ENCODE assay signal across 23 cellular contexts in the genomic region with DNA sequence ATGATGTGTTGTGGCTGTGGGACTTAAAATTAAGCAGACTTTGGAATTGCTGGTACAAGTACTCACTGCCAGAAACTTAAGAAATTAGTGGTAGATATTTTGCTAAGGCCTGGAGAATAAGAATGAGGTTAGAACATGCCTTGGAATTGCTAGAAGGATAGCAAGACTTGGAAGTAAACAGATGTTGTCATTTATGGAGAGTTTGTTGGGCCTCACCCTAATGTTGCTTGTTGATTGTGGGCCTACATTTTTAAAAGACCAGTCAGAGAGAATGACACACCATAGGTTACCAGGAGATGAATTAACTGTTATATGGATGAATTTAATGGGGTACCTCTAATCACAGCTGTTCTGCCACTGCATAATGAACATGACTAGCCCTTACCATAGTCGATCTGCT.
DNase-seq lines count a peak whose midpoint lies in the region; ATAC-seq and TF ChIP-seq lines count a peak whose summit lies in the region.
"Had no signal": no experiment of that assay in that cellular context is flagged by ENCODE, and none has a peak within 500 bp of the region (broad histone marks: within the 10 kb centered on the region; RNA-seq: fewer than 3 reads in every experiment).

No MANE protein-coding gene starts in this region.

- H3K36me3 Mint-ChIP-seq in activated naive CD4-positive, alpha-beta T cell treated with anti-CD3 and anti-CD28 coated beads, Interleukin-2, amount 50 U/mL, for 72 hours, result no peaks in the 10 kb centered on the region
- no peaks in the 10 kb centered on the region for H3K36me3 Mint-ChIP-seq in chondrocyte (ENCODE audit: low read depth)
- H3K36me3 Mint-ChIP-seq: CD8-positive, alpha-beta memory T cell had no signal

- H3K79me2 ChIP-seq in smooth muscle cell (ENCODE audit: low read depth), result no peaks in the 10 kb centered on the region

- TF ChIP-seq CTCF in smooth muscle cell (IDR thresholded peaks at IDR 0.05; ENCODE audit: borderline replicate concordance, insufficient read depth, poor library complexity, severe bottlenecking) (no peak), chondrocyte (IDR thresholded peaks at IDR 0.05) (no peak)

- no peak overlapping the region for H3K9ac ChIP-seq in adipocyte (ENCODE audit: low read length)
- H3K9ac ChIP-seq in smooth muscle cell (ENCODE audit: low read depth), result peak overlapping the region; percentile 28
- H3K9ac ChIP-seq: KMS-11 had no signal

- H3K4me1 ChIP-seq in adipocyte (ENCODE audit: control insufficient read depth, insufficient read depth, low read length), result peaks cover 60% of the 10 kb centered on the region
- H3K4me1 ChIP-seq in smooth muscle cell (ENCODE audit: low read depth), result peaks cover 20% of the 10 kb centered on the region

- H3K27me3 Mint-ChIP-seq in chondrocyte (ENCODE audit: low read depth), result no peaks in the 10 kb centered on the region

- H3K27me3 ChIP-seq in adipocyte (replicated peaks; ENCODE audit: control insufficient read depth, insufficient read depth, low read length) (no peaks in the 10 kb centered on the region), smooth muscle cell (ENCODE audit: low read depth) (no peaks in the 10 kb centered on the region)

- H3K27ac ChIP-seq in smooth muscle cell (ENCODE audit: low read depth), result peak overlapping the region; percentile 87
- H3K27ac ChIP-seq: C4-2B, KMS-11 had no signal

- H3K4me1 Mint-ChIP-seq in chondrocyte (ENCODE audit: low read depth), result peaks cover 39% of the 10 kb centered on the region
- H3K4me1 Mint-ChIP-seq: CD8-positive, alpha-beta memory T cell had no signal

- H2AFZ ChIP-seq in smooth muscle cell (ENCODE audit: low read depth), result no peak overlapping the region

- H3K4me3 ChIP-seq in adipocyte (ENCODE audit: low read length) (no peak overlapping the region), smooth muscle cell (no peak overlapping the region)

- H3K27ac Mint-ChIP-seq in activated naive CD4-positive, alpha-beta T cell treated with anti-CD3 and anti-CD28 coated beads, Interleukin-2, amount 50 U/mL, for 72 hours, result no peak overlapping the region
- H3K27ac Mint-ChIP-seq in chondrocyte (ENCODE audit: unreplicated experiment), result no peak overlapping the region
- H3K27ac Mint-ChIP-seq: CD8-positive, alpha-beta memory T cell had no signal

- no peak overlapping the region for H3K4me3 Mint-ChIP-seq in chondrocyte (ENCODE audit: unreplicated experiment)
- H3K4me3 Mint-ChIP-seq: CD8-positive, alpha-beta memory T cell had no signal

- H3K4me2 ChIP-seq in smooth muscle cell, result peak overlapping the region; percentile 71
- H3K4me2 ChIP-seq: KMS-11 had no signal

- peak; percentile 41 for DNase-seq in GM04503 (ENCODE audit: low read depth)
- DNase-seq in adipocyte (ENCODE audit: low read depth), result peak; percentile 10
- peak; percentile 11 for DNase-seq in fibroblast of gingiva (ENCODE audit: low read depth)
- no peak for DNase-seq in smooth muscle cell (lab: John Stamatoyannopoulos, UW; ENCODE audit: unreplicated experiment)
- no peak for DNase-seq in hypothalamus (lab: John Stamatoyannopoulos, UW)
- no peak for DNase-seq in EL
- no peak for DNase-seq in activated naive CD4-positive, alpha-beta T cell treated with anti-CD3 and anti-CD28 coated beads, Interleukin-2, amount 50 U/mL, for 72 hours (ENCODE audit: low spot score in 2 of 2)
- no peak for DNase-seq in chondrocyte (ENCODE audit: low spot score)
- DNase-seq: ACHN; Calu3; CD8-positive, alpha-beta memory T cell; DMS153; IMR-90; MV-4-11; NCI-H1105 treated with DMSO at 0.1 percent for 48 hours; NCI-H2029 treated with DMSO at 0.1 percent for 48 hours; NCI-H345; NCI-H524; NCI-H774; NK-92 treated with Interleukin-12 subunit alpha and Interleukin-12 subunit beta, amount 100 ng/mL, for 24 hours had no signal

- WGBS in smooth muscle cell (ENCODE audit: low lambda C conversion rate), result 68% methylated on average over 1 of the region's 1 CpG

- H3K9me3 Mint-ChIP-seq in activated naive CD4-positive, alpha-beta T cell treated with anti-CD3 and anti-CD28 coated beads, Interleukin-2, amount 50 U/mL, for 72 hours, result no peaks in the 10 kb centered on the region
- no peaks in the 10 kb centered on the region for H3K9me3 Mint-ChIP-seq in chondrocyte (ENCODE audit: low read depth)
- H3K9me3 Mint-ChIP-seq: CD8-positive, alpha-beta memory T cell had no signal

- H3K9me3 ChIP-seq in adipocyte (ENCODE audit: control insufficient read depth, low read length), result no peaks in the 10 kb centered on the region
- no peaks in the 10 kb centered on the region for H3K9me3 ChIP-seq in smooth muscle cell (replicated peaks; ENCODE audit: low read depth)

- no peaks in the 10 kb centered on the region for H3K36me3 ChIP-seq in adipocyte (ENCODE audit: control insufficient read depth, insufficient read depth, low read length, severe bottlenecking)
- H3K36me3 ChIP-seq in smooth muscle cell (ENCODE audit: low read depth), result no peaks in the 10 kb centered on the region

- peaks cover 24% of the 10 kb centered on the region for H3F3A ChIP-seq in smooth muscle cell (ENCODE audit: low read depth)

- no peaks in the 10 kb centered on the region for H4K20me1 ChIP-seq in smooth muscle cell (ENCODE audit: low read depth)

- ATAC-seq in activated naive CD4-positive, alpha-beta T cell treated with anti-CD3 and anti-CD28 coated beads, Interleukin-2, amount 50 U/mL, for 72 hours, result no peak
- ATAC-seq: Panc1 had no signal

Comparison
In these comparisons a context has a peak if more than half of its experiments do, and no peak if none do; other contexts are left out.
1. DNase-seq: peak in GM04503 (single experiment), adipocyte (single experiment) and fibroblast of gingiva (single experiment); none in smooth muscle cell (single experiment), hypothalamus (0 of 51), EL (single experiment), activated naive CD4-positive, alpha-beta T cell treated with anti-CD3 and anti-CD28 coated beads, Interleukin-2, amount 50 U/mL, for 72 hours (0 of 2) and chondrocyte (single experiment).